In genomic region chr1:4044967-4045366, GRCh38 we compare ENCODE assay signal across 26 cellular contexts.
"Had no signal": no experiment of that assay in that cellular context is flagged by ENCODE, and none has a peak within 500 bp of the region (broad histone marks: within the 10 kb centered on the region; RNA-seq: fewer than 3 reads in every experiment).

No MANE protein-coding gene starts in this region.

- H3K9me3 Mint-ChIP-seq: activated T-cell treated with anti-CD3 and anti-CD28 coated beads, Interleukin-2, amount 50 U/mL, for 4 hours; activated T-helper 2 cell treated with anti-CD3 and anti-CD28 coated beads, Interferon-gamma antibody, Interleukin-2, Interleukin-4, amounts not matched to agents 10 μg/mL and 5 μg/mL and 100 μg/mL, durations not matched to agents 14 hours and 24 hours and 36 hours; central memory CD8-positive, alpha-beta T cell; natural killer cell treated with Interleukin-12 subunit alpha and Interleukin-12 subunit beta and Interleukin-15 and Interleukin-18, amount 100 ng/mL, for 72 hours; stimulated activated naive CD8-positive, alpha-beta T cell treated with anti-CD3 and anti-CD28 coated beads, Interleukin-15, Interleukin-2, amounts not matched to agents 100 ng/mL and 50 ng/mL, for 24 hours had no signal

- H3K9me3 ChIP-seq: psoas muscle, right atrium auricular region, thyroid gland had no signal

- H3K4me1 Mint-ChIP-seq: central memory CD8-positive, alpha-beta T cell; WTC11 had no signal

- ATAC-seq: activated T-cell treated with anti-CD3 and anti-CD28 coated beads, Interleukin-2, amount 50 U/mL, for 4 hours; natural killer cell treated with Interleukin-12 subunit alpha and Interleukin-12 subunit beta and Interleukin-15 and Interleukin-18, amount 100 ng/mL, for 72 hours; psoas muscle; WTC11 had no signal

- H3K27me3 Mint-ChIP-seq: activated naive CD8-positive, alpha-beta T cell; stimulated activated naive CD8-positive, alpha-beta T cell treated with anti-CD3 and anti-CD28 coated beads, Interleukin-15, Interleukin-2, amounts not matched to agents 100 ng/mL and 50 ng/mL, for 24 hours had no signal

- H3K4me3 ChIP-seq: breast epithelium, left ventricle myocardium inferior, psoas muscle, right atrium auricular region, spleen, thyroid gland had no signal

- H3K4me1 ChIP-seq: breast epithelium, left ventricle myocardium inferior, psoas muscle, right atrium auricular region, thyroid gland had no signal

- H3K27ac Mint-ChIP-seq: activated naive CD8-positive, alpha-beta T cell; activated T-helper 2 cell treated with anti-CD3 and anti-CD28 coated beads, Interferon-gamma antibody, Interleukin-2, Interleukin-4, amounts not matched to agents 10 μg/mL and 5 μg/mL and 100 μg/mL, durations not matched to agents 14 hours and 24 hours and 36 hours; natural killer cell treated with Interleukin-12 subunit alpha and Interleukin-12 subunit beta and Interleukin-15 and Interleukin-18, amount 100 ng/mL, for 72 hours; stimulated activated naive CD8-positive, alpha-beta T cell treated with anti-CD3 and anti-CD28 coated beads, Interleukin-15, Interleukin-2, amounts not matched to agents 100 ng/mL and 50 ng/mL, for 24 hours; WTC11 had no signal

- H3K36me3 Mint-ChIP-seq: activated naive CD8-positive, alpha-beta T cell; natural killer cell treated with Interleukin-12 subunit alpha and Interleukin-12 subunit beta and Interleukin-15 and Interleukin-18, amount 100 ng/mL, for 72 hours had no signal

- H3K36me3 ChIP-seq: breast epithelium, left ventricle myocardium inferior, right atrium auricular region, spleen, thyroid gland had no signal

- FAIRE-seq: colon, frontal cortex, urothelium cell line had no signal

- H3K27ac ChIP-seq: breast epithelium, left ventricle myocardium inferior, psoas muscle, right atrium auricular region, spleen, thyroid gland had no signal

- H3K27me3 ChIP-seq: right atrium auricular region, thyroid gland had no signal

- DNase-seq: activated CD4-positive, alpha-beta T cell treated with anti-CD3 and anti-CD28 coated beads for 4 hours; activated CD4-positive, alpha-beta T cell treated with anti-CD3 and anti-CD28 coated beads, Interleukin-2, amount 50 U/mL, for 48 hours; activated CD8-positive, alpha-beta memory T cell treated with anti-CD3 and anti-CD28 coated beads, Interleukin-2, amount 50 U/mL, for 48 hours; activated naive CD4-positive, alpha-beta T cell; activated T-cell treated with anti-CD3 and anti-CD28 coated beads, Interleukin-2, amount 50 U/mL, for 4 hours; effector memory CD4-positive, alpha-beta T cell; hippocampal formation; left ventricle myocardium inferior; midbrain; psoas muscle; spleen; stimulated activated CD4-positive, alpha-beta T cell treated with anti-CD3 and anti-CD28 coated beads, Interleukin-4, amount 100 ng/mL, for 1 hour; substantia nigra; T1000; thyroid gland had no signal

- H3K4me3 Mint-ChIP-seq: activated naive CD8-positive, alpha-beta T cell; activated T-cell treated with anti-CD3 and anti-CD28 coated beads, Interleukin-2, amount 50 U/mL, for 4 hours; central memory CD8-positive, alpha-beta T cell; natural killer cell treated with Interleukin-12 subunit alpha and Interleukin-12 subunit beta and Interleukin-15 and Interleukin-18, amount 100 ng/mL, for 72 hours; stimulated activated naive CD8-positive, alpha-beta T cell treated with anti-CD3 and anti-CD28 coated beads, Interleukin-15, Interleukin-2, amounts not matched to agents 100 ng/mL and 50 ng/mL, for 24 hours; WTC11 had no signal
